In genomic region chr2:234026111-234026510, GRCh38 we compare ENCODE assay signal across 14 cellular contexts. TPM values are rescaled to one million over a fixed set of nuclear protein-coding genes. Genes with fewer than 3 reads are reported as not detected.
A peak's percentile ranks its signal among the peaks of the same experiment; 100 is the strongest.
DNase-seq lines count a peak whose midpoint lies in the region; ATAC-seq and TF ChIP-seq lines count a peak whose summit lies in the region.
"Had no signal": no experiment of that assay in that cellular context is flagged by ENCODE, and none has a peak within 500 bp of the region (broad histone marks: within the 10 kb centered on the region; RNA-seq: fewer than 3 reads in every experiment).

No MANE protein-coding gene starts in this region.

- H3K4me1 Mint-ChIP-seq in activated naive CD4-positive, alpha-beta T cell treated with anti-CD3 and anti-CD28 coated beads, Interleukin-2, amount 10 ng/mL, durations not matched to agents 7 days and 5 days, result peaks cover 48% of the 10 kb centered on the region
- H3K4me1 Mint-ChIP-seq in activated B cell treated with CpG ODN at 0.5 μM for 24 hours (peaks cover 18% of the 10 kb centered on the region), type B pancreatic cell (ENCODE audit: unreplicated experiment) (peaks cover 26% of the 10 kb centered on the region)

- no peaks in the 10 kb centered on the region for H3K4me1 ChIP-seq in psoas muscle

- H3K27me3 Mint-ChIP-seq in activated naive CD4-positive, alpha-beta T cell treated with anti-CD3 and anti-CD28 coated beads, Interleukin-2, amount 10 ng/mL, durations not matched to agents 7 days and 5 days, result peaks cover 28% of the 10 kb centered on the region
- H3K27me3 Mint-ChIP-seq in activated B cell treated with CpG ODN at 0.5 μM for 24 hours (peaks cover 25% of the 10 kb centered on the region), type B pancreatic cell (peaks cover 7% of the 10 kb centered on the region)

- peaks cover 0 to 7% (median 2%) of the 10 kb centered on the region in 3 donors for H3K27me3 ChIP-seq in psoas muscle (ENCODE audit: insufficient read depth in 3 of 3, low read length in 2 of 3)

- CTCF ChIA-PET in activated naive CD4-positive, alpha-beta T cell treated with anti-CD3 and anti-CD28 coated beads, Interleukin-2, amount 10 ng/mL, durations not matched to agents 7 days and 5 days (lab: Charles Lee), result interaction anchor here (1.0 to 1.4 kb wide), 3 partner anchors 36 to 475 kb away, joined by 3 read pairs; no protein-coding TSS in a partner anchor
- CTCF ChIA-PET in activated B cell treated with CpG ODN at 0.5 μM for 24 hours (lab: Charles Lee), result no interaction called here

- no peak overlapping the region for H3K4me3 ChIP-seq in psoas muscle

- TF ChIP-seq CTCF in activated B cell treated with CpG ODN at 0.5 μM for 24 hours (IDR thresholded peaks at IDR 0.05) (no peak), type B pancreatic cell (conservative IDR thresholded peaks at IDR 0.05) (no peak), psoas muscle (IDR thresholded peaks at IDR 0.05) (no peak)

- no peaks in the 10 kb centered on the region for H3K36me3 Mint-ChIP-seq in activated naive CD4-positive, alpha-beta T cell treated with anti-CD3 and anti-CD28 coated beads, Interleukin-2, amount 10 ng/mL, durations not matched to agents 7 days and 5 days
- no peaks in the 10 kb centered on the region for H3K36me3 Mint-ChIP-seq in activated B cell treated with CpG ODN at 0.5 μM for 24 hours (ENCODE audit: low read depth)
- H3K36me3 Mint-ChIP-seq in type B pancreatic cell, result peaks cover 6% of the 10 kb centered on the region

- H3K36me3 ChIP-seq in psoas muscle (ENCODE audit: insufficient read depth in 1 of 2, low read depth in 1 of 2), result no peaks in the 10 kb centered on the region

- no peak overlapping the region for H3K27ac ChIP-seq in psoas muscle
- H3K27ac ChIP-seq: C4-2B, epithelial cell of prostate had no signal

- H3K4me3 Mint-ChIP-seq in activated naive CD4-positive, alpha-beta T cell treated with anti-CD3 and anti-CD28 coated beads, Interleukin-2, amount 10 ng/mL, durations not matched to agents 7 days and 5 days, result peak overlapping the region; percentile 58
- peak overlapping the region; percentile 79 for H3K4me3 Mint-ChIP-seq in activated B cell treated with CpG ODN at 0.5 μM for 24 hours
- peak overlapping the region; percentile 76 for H3K4me3 Mint-ChIP-seq in type B pancreatic cell

- ATAC-seq in activated B cell treated with CpG ODN at 0.5 μM for 24 hours (ENCODE audit: low read depth) (no peak), HG03432 (IDR thresholded peaks at IDR 0.05; ENCODE audit: unreplicated experiment) (no peak), GM21576 (IDR thresholded peaks at IDR 0.05; ENCODE audit: unreplicated experiment) (no peak), psoas muscle (no peak)
- ATAC-seq: left ventricle myocardium superior had no signal

- DNase-seq in activated naive CD4-positive, alpha-beta T cell treated with anti-CD3 and anti-CD28 coated beads, Interleukin-2, amount 10 ng/mL, durations not matched to agents 7 days and 5 days, result no peak
- no peak for DNase-seq in activated naive CD4-positive, alpha-beta T cell treated with Interleukin-2 at 50 U/mL for 16 hours
- no peak for DNase-seq in activated B cell treated with CpG ODN at 0.5 μM for 24 hours
- peak; percentile 28 for DNase-seq in iris pigment epithelial cell (ENCODE audit: low read depth)
- DNase-seq in type B pancreatic cell (ENCODE audit: extremely low spot score, unreplicated experiment), result no peak
- no peak for DNase-seq in psoas muscle
- DNase-seq: left ventricle myocardium superior, NCI-H774 had no signal

- H3K27ac Mint-ChIP-seq in activated naive CD4-positive, alpha-beta T cell treated with anti-CD3 and anti-CD28 coated beads, Interleukin-2, amount 10 ng/mL, durations not matched to agents 7 days and 5 days, result peak overlapping the region; percentile 2
- H3K27ac Mint-ChIP-seq in activated B cell treated with CpG ODN at 0.5 μM for 24 hours, result peak overlapping the region; percentile 42
- H3K27ac Mint-ChIP-seq in type B pancreatic cell, result peak overlapping the region; percentile 33

- peaks cover 7% of the 10 kb centered on the region for H3K9me3 Mint-ChIP-seq in activated naive CD4-positive, alpha-beta T cell treated with anti-CD3 and anti-CD28 coated beads, Interleukin-2, amount 10 ng/mL, durations not matched to agents 7 days and 5 days
- H3K9me3 Mint-ChIP-seq in activated B cell treated with CpG ODN at 0.5 μM for 24 hours, result peaks cover 2% of the 10 kb centered on the region
- peaks cover 17% of the 10 kb centered on the region for H3K9me3 Mint-ChIP-seq in type B pancreatic cell

- POLR2A ChIA-PET in activated B cell treated with CpG ODN at 0.5 μM for 24 hours (lab: Charles Lee), result interaction anchor here (0.8 kb wide), 1 partner anchor 32 kb away, joined by 6 read pairs; no protein-coding TSS in a partner anchor

- 0 to 13% (median 5%) methylated on average over 1 of the region's 1 CpG for WGBS in psoas muscle, 3 donors

- intact Hi-C loops in activated B cell treated with CpG ODN at 0.5 μM for 24 hours (cut with micrococcal nuclease) (no loop called here), psoas muscle (cut with DNase I) (no loop called here)

- no peaks in the 10 kb centered on the region for H3K9me3 ChIP-seq in psoas muscle

RNA-seq across cellular contexts. Expression of gene SPP2, which starts 24.4 kb away (rescaled TPM):
- total RNA-seq in activated B cell treated with CpG ODN at 0.5 μM for 24 hours, result not detected in 2 replicates
- total RNA-seq in type B pancreatic cell (ENCODE audit: low replicate concordance), result not detected in 2 replicates
- not detected for total RNA-seq in psoas muscle
- not detected for polyA plus RNA-seq in psoas muscle
- total RNA-seq: left ventricle myocardium superior had no signal
- polyA plus RNA-seq: adipose tissue, small intestine had no signal
